Comparison of ENCODE assay signal across 1 cellular context in the genomic region with DNA sequence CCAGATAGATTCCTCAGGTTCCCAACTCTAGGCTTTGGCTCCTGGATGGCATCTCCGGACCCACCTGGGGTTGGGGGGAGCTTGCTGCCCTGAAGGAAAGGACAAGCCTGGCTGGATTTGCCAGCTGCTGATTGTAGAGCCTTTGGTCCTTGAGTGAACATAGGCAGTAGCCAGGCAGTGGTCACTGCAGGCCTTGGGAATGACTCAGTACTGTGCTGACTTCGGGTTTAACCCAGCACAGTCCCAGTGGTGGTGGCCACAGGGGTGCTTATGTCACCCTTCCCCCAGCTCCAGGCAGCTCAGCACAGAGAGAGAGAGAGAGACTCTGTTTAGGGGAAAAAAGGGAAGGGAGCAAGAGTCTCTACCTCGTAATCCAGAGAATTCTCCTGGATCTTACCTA.
TF ChIP-seq lines count a peak whose summit lies in the region.

No MANE protein-coding gene starts in this region.

TF ChIP-seq in HepG2, 621 proteins besides CTCF, POLR2A, EP300 and RAD21:
- TF ChIP-seq, protein P1, sequence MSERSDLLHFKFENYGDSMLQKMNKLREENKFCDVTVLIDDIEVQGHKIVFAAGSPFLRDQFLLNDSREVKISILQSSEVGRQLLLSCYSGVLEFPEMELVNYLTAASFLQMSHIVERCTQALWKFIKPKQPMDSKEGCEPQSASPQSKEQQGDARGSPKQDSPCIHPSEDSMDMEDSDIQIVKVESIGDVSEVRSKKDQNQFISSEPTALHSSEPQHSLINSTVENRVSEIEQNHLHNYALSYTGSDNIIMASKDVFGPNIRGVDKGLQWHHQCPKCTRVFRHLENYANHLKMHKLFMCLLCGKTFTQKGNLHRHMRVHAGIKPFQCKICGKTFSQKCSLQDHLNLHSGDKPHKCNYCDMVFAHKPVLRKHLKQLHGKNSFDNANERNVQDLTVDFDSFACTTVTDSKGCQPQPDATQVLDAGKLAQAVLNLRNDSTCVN (CRISPR knock-in tag; IDR thresholded peaks at IDR 0.05; ENCODE audit: borderline replicate concordance) = no peak
- TF ChIP-seq FOXK2 (IDR thresholded peaks at IDR 0.05) (no peak), SAP130 (CRISPR knock-in tag; IDR thresholded peaks at IDR 0.05; ENCODE audit: low read depth) (no peak)
